Comparison of ENCODE assay signal across 1 cellular context in the genomic region with DNA sequence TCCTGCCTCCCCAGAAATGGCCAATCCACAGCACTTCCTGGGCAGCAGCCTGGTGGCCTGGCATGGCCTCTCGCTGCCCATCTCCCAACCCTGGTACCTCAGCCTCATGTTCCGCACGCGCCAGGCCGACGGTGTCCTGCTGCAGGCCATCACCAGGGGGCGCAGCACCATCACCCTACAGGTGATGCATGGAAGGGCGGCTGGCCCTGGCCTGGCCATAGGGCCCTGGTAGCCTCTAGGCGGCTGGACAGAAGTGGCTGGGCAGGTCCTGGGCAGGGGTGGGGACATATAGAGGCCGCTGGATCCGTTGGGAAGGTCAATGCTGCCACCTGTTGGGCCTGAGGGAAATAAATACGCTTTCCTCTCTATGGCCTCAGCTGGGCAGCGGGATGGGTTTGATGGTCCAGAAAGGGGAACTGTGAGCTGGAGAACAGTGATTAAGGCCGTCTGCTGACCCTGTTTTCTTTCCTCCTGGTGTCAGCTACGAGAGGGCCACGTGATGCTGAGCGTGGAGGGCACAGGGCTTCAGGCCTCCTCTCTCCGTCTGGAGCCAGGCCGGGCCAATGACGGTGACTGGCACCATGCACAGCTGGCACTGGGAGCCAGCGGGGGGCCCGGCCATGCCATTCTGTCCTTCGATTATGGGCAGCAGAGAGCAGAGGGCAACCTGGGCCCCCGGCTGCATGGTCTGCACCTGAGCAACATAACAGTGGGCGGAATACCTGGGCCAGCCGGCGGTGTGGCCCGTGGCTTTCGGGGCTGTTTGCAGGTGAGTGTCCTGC.
TF ChIP-seq lines count a peak whose summit lies in the region.

No MANE protein-coding gene starts in this region.

TF ChIP-seq in HEK293, 187 proteins besides CTCF, POLR2A, EP300 and RAD21 (continued from another document):
- TF ChIP-seq, protein P1, sequence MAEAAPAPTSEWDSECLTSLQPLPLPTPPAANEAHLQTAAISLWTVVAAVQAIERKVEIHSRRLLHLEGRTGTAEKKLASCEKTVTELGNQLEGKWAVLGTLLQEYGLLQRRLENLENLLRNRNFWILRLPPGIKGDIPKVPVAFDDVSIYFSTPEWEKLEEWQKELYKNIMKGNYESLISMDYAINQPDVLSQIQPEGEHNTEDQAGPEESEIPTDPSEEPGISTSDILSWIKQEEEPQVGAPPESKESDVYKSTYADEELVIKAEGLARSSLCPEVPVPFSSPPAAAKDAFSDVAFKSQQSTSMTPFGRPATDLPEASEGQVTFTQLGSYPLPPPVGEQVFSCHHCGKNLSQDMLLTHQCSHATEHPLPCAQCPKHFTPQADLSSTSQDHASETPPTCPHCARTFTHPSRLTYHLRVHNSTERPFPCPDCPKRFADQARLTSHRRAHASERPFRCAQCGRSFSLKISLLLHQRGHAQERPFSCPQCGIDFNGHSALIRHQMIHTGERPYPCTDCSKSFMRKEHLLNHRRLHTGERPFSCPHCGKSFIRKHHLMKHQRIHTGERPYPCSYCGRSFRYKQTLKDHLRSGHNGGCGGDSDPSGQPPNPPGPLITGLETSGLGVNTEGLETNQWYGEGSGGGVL (tag by site-specific recombination; IDR thresholded peaks at IDR 0.05), result no peak
